8 cellular contexts compared by ENCODE assay signal in the genomic region with DNA sequence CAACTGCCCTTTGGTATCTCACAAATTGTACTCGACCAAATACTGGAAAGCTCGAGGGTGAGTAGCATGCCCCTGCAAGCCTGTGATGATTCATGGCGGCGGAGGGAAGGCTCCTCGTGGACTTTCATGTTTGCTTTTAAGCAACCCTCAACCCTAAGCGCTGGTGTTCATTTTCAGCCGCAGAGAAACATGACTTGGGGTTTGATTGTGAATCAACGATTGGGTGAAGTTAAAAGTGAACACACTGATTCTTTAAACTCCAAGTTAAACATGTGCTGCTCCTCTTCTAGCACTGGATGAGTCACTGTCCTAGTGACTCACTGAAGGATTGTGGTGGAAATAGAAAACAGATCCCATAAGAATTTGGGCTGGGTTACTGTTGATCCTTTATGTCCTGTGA. TPM values are rescaled to one million over a fixed set of nuclear protein-coding genes. Genes with fewer than 3 reads are reported as not detected.
A peak's percentile ranks its signal among the peaks of the same experiment; 100 is the strongest.
DNase-seq lines count a peak whose midpoint lies in the region; ATAC-seq lines count a peak whose summit lies in the region.
"Had no signal": no experiment of that assay in that cellular context is flagged by ENCODE, and none has a peak within 500 bp of the region (broad histone marks: within the 10 kb centered on the region; RNA-seq: fewer than 3 reads in every experiment).

No MANE protein-coding gene starts in this region.

- H2AFZ ChIP-seq in GM23248, result peak overlapping the region; percentile 2; the same call in 1 of the 2 replicates

- H4K20me1 ChIP-seq in GM23248 (ENCODE audit: insufficient read depth), result no peaks in the 10 kb centered on the region

- H3K4me2 ChIP-seq in GM23248 (ENCODE audit: unreplicated experiment), result peak overlapping the region; percentile 75

- peaks cover 3% of the 10 kb centered on the region; the same call in 1 of the 2 replicates for H3K36me3 ChIP-seq in GM23248 (ENCODE audit: low read depth)

- peaks cover 42% of the 10 kb centered on the region for H3F3A ChIP-seq in GM23248 (ENCODE audit: insufficient read depth)

- peaks cover 64% of the 10 kb centered on the region for H3K79me2 ChIP-seq in GM23248 (ENCODE audit: insufficient read depth)

- peak overlapping the region; percentile 60 for H3K9ac ChIP-seq in GM23248

- peaks cover 26% of the 10 kb centered on the region for H3K4me1 ChIP-seq in GM23248 (ENCODE audit: insufficient read depth)

- no peaks in the 10 kb centered on the region for H3K9me2 ChIP-seq in GM23248 (ENCODE audit: insufficient read depth)

- ATAC-seq in GM21786 (IDR thresholded peaks at IDR 0.05; ENCODE audit: unreplicated experiment), result no peak
- ATAC-seq in GM19023 (IDR thresholded peaks at IDR 0.05; ENCODE audit: unreplicated experiment), result no peak
- ATAC-seq: left colon had no signal

- no peaks in the 10 kb centered on the region for H3K27me3 ChIP-seq in GM23248 (replicated peaks; ENCODE audit: insufficient read depth)

- 0% methylated on average over 8 of the region's 8 CpGs for WGBS in GM23248 (ENCODE audit: low coverage in 1 of 2, low lambda C conversion rate in 2 of 2, missing lambda C conversion rate in 2 of 2), 2 experiments

- H3K27ac ChIP-seq in GM23248, result peak overlapping the region; percentile 88
- peak overlapping the region; percentile 97 for H3K27ac ChIP-seq in epithelial cell of prostate

- H3K9me3 ChIP-seq in GM23248 (ENCODE audit: low read depth), result no peaks in the 10 kb centered on the region

- in situ Hi-C loops in GM23248 (cut with MboI), result no loop called here

- DNase-seq in GM23248 (peak; percentile 96), OCI-M1 (lab: John Stamatoyannopoulos, UW) (peak; percentile 30), epithelial cell of prostate (ENCODE audit: low read depth, low spot score) (peak; percentile 99), germinal center (ENCODE audit: low spot score) (no peak)
- peak; percentile 24 to 57 for DNase-seq in stimulated activated CD4-positive, alpha-beta T cell treated with anti-CD3 and anti-CD28 coated beads, Interleukin-2, amount 100 ng/mL, for 24 hours
- DNase-seq: left colon had no signal

- peak overlapping the region; percentile 47 for H3K4me3 ChIP-seq in GM23248

RNA-seq across cellular contexts. Expression of a gene that starts 8.3 kb away (rescaled TPM):
- total RNA-seq in GM23248 (2014; rRNA removed; shearing (Covaris generic)), result 68.3 and 68.6 TPM in 2 replicates
- 31.1 and 31.3 TPM in 2 replicates for polyA plus RNA-seq in GM23248 (2016; fragmentation: Nextera tagmentation; extraction: Ambion mirVana)

RNA-seq across cellular contexts. Expression of a gene that starts 50.5 kb away (rescaled TPM):
- 18.4 and 32.1 TPM in 2 replicates for total RNA-seq in GM23248 (2014; rRNA removed; shearing (Covaris generic))
- 19.5 and 20.1 TPM in 2 replicates for polyA plus RNA-seq in GM23248 (2016; fragmentation: Nextera tagmentation; extraction: Ambion mirVana)
